Comparison of ENCODE assay signal across 10 cellular contexts in genomic region chr3:12982619-12983101, GRCh38.
DNase-seq lines count a peak whose midpoint lies in the region; ATAC-seq and TF ChIP-seq lines count a peak whose summit lies in the region.
"Had no signal": no experiment of that assay in that cellular context is flagged by ENCODE, and none has a peak within 500 bp of the region (broad histone marks: within the 10 kb centered on the region; RNA-seq: fewer than 3 reads in every experiment).

No MANE protein-coding gene starts in this region.

- H2AFZ ChIP-seq in Karpas-422 (ENCODE audit: low read length) = no peak overlapping the region

- no peaks in the 10 kb centered on the region for H3K9me2 ChIP-seq in Karpas-422 (replicated peaks; ENCODE audit: insufficient read depth, low read length)

- 83 to 84% methylated on average over 5 of the region's 5 CpGs for WGBS in lower leg skin, 2 donors

- no peaks in the 10 kb centered on the region for H3K27me3 ChIP-seq in Karpas-422 (ENCODE audit: low read length)

- peaks cover under 1% of the 10 kb centered on the region for H3K27me3 Mint-ChIP-seq in osteocyte (ENCODE audit: unreplicated experiment)

- intact Hi-C loops in Right ventricle myocardium inferior (cut with DNase I) (loop anchor here (5.0 kb wide), 1 partner anchor 90 kb away; no protein-coding TSS in a partner anchor), left ventricle myocardium superior (cut with micrococcal nuclease) (loop anchor here (10.0 kb wide), 1 partner anchor 88 kb away; no protein-coding TSS in a partner anchor), lower leg skin (cut with DNase I; ENCODE audit: low total_unique reads) (loop anchor here (10.0 kb wide), 1 partner anchor 108 kb away; no protein-coding TSS in a partner anchor)

- no peak overlapping the region for H3K27ac ChIP-seq in Karpas-422 (ENCODE audit: low read length)

- no peaks in the 10 kb centered on the region for H3K36me3 ChIP-seq in Karpas-422 (ENCODE audit: insufficient read depth, low read length)

- peaks cover 36% of the 10 kb centered on the region for H4K20me1 ChIP-seq in Karpas-422 (ENCODE audit: insufficient read depth, low read depth, low read length)

- ATAC-seq in Right ventricle myocardium inferior (no peak), left ventricle myocardium superior (no peak), HG02610 (IDR thresholded peaks at IDR 0.05; ENCODE audit: unreplicated experiment) (peak; percentile 58)
- peak; percentile 15 for ATAC-seq in stimulated activated naive CD8-positive, alpha-beta T cell treated with anti-CD3 and anti-CD28 coated beads, Interleukin-15, Interleukin-2, amounts not matched to agents 100 U/mL and 50 U/mL, for 24 hours

- H3K4me1 ChIP-seq in Karpas-422 (ENCODE audit: low read length) = peaks cover 23% of the 10 kb centered on the region

- TF ChIP-seq POLR2A in lower leg skin (IDR thresholded peaks at IDR 0.05) = no peak

- no peak overlapping the region for H3K4me2 ChIP-seq in Karpas-422 (ENCODE audit: low read depth, low read length, poor library complexity, severe bottlenecking)

- no peak overlapping the region for H3K4me3 Mint-ChIP-seq in osteocyte (ENCODE audit: unreplicated experiment)

- no peak overlapping the region for H3K27ac Mint-ChIP-seq in osteocyte (ENCODE audit: unreplicated experiment)

- no peaks in the 10 kb centered on the region for H3K79me2 ChIP-seq in Karpas-422 (ENCODE audit: low read length)

- TF ChIP-seq CTCF in osteocyte (IDR thresholded peaks at IDR 0.05) = no peak
- no peak for TF ChIP-seq CTCF in lower leg skin (IDR thresholded peaks at IDR 0.05)

- no peaks in the 10 kb centered on the region for H3K9me3 ChIP-seq in Karpas-422 (ENCODE audit: low read length)

- 0 out of 2 replicates have a peak overlapping the region, but pooled peaks have one; percentile 24 for H3K9ac ChIP-seq in Karpas-422 (ENCODE audit: low read length)

- peak; percentile 13 for DNase-seq in Right ventricle myocardium inferior (ENCODE audit: missing footprints)
- no peak for DNase-seq in left ventricle myocardium superior
- no peak for DNase-seq in Karpas-422
- no peak for DNase-seq in stimulated activated naive CD8-positive, alpha-beta T cell treated with anti-CD3 and anti-CD28 coated beads, Interleukin-15, Interleukin-2, amounts not matched to agents 100 U/mL and 50 U/mL, for 24 hours
- no peak for DNase-seq in NCI-H345 (lab: John Stamatoyannopoulos, UW)
- DNase-seq in osteocyte (ENCODE audit: extremely low spot score, unreplicated experiment) = no peak
- no peak for DNase-seq in lower leg skin (ENCODE audit: low spot score in 2 of 2)
- DNase-seq: NCI-H1105 treated with DMSO at 0.1 percent for 48 hours, SIG-M5 had no signal

- H3K4me1 Mint-ChIP-seq in osteocyte (ENCODE audit: unreplicated experiment) = no peaks in the 10 kb centered on the region

- H3K36me3 Mint-ChIP-seq in osteocyte (ENCODE audit: unreplicated experiment) = peaks cover 3% of the 10 kb centered on the region

- H3K9me3 Mint-ChIP-seq in osteocyte (ENCODE audit: unreplicated experiment) = no peaks in the 10 kb centered on the region

- H3K4me3 ChIP-seq in Karpas-422 (ENCODE audit: low read length) (no peak overlapping the region), lower leg skin (ENCODE audit: low read depth, poor library complexity, severe bottlenecking) (no peak overlapping the region)

Comparison
In these comparisons a context has a peak if more than half of its experiments do, and no peak if none do; other contexts are left out.
1. ATAC-seq: peak in HG02610 (single experiment) and stimulated activated naive CD8-positive, alpha-beta T cell treated with anti-CD3 and anti-CD28 coated beads, Interleukin-15, Interleukin-2, amounts not matched to agents 100 U/mL and 50 U/mL, for 24 hours (single experiment); none in Right ventricle myocardium inferior (single experiment) and left ventricle myocardium superior (single experiment).